2 cellular contexts compared by ENCODE assay signal in genomic region chr19:4580021-4580901, GRCh38.
TF ChIP-seq lines count a peak whose summit lies in the region.

No MANE protein-coding gene starts in this region.

TF ChIP-seq in HCT116, 20 proteins besides CTCF, POLR2A, EP300 and RAD21:
- TF ChIP-seq SP1 (IDR thresholded peaks at IDR 0.05; ENCODE audit: low read depth) (no peak), TCF7L2 (IDR thresholded peaks at IDR 0.05; ENCODE audit: borderline replicate concordance, extremely low read depth, insufficient read depth, insufficient read length) (no peak), EZH2 (IDR thresholded peaks at IDR 0.05) (no peak), EGR1 (IDR thresholded peaks at IDR 0.05; ENCODE audit: low read depth) (no peak), POLR2AphosphoS5 (IDR thresholded peaks at IDR 0.05; ENCODE audit: low read depth, low read length) (no peak), ZNF274 (IDR thresholded peaks at IDR 0.05; ENCODE audit: low read depth, low read length) (no peak), CEBPB (IDR thresholded peaks at IDR 0.05; ENCODE audit: low read depth) (no peak), JUND (IDR thresholded peaks at IDR 0.05) (no peak), ELF1 (IDR thresholded peaks at IDR 0.05; ENCODE audit: borderline replicate concordance, low read depth) (no peak), ZFX (IDR thresholded peaks at IDR 0.05) (no peak), SIN3A (IDR thresholded peaks at IDR 0.05; ENCODE audit: low read depth) (no peak), ZBTB33 (IDR thresholded peaks at IDR 0.05; ENCODE audit: extremely low read depth, insufficient replicate concordance, low read length) (no peak), YY1 (IDR thresholded peaks at IDR 0.05; ENCODE audit: extremely low read depth, insufficient replicate concordance, low read depth, low read length) (no peak), ATF3 (IDR thresholded peaks at IDR 0.05) (no peak)
TF ChIP-seq in HCT116: peak in this region for 0.

TF ChIP-seq in SK-N-SH, 30 proteins besides CTCF, POLR2A, EP300 and RAD21:
- TF ChIP-seq USF1 (IDR thresholded peaks at IDR 0.05; ENCODE audit: borderline replicate concordance, low read depth) (peak; percentile 72), SMC3 (IDR thresholded peaks at IDR 0.05; ENCODE audit: low read depth, low read length) (no peak), EZH2phosphoT487 (IDR thresholded peaks at IDR 0.05; ENCODE audit: borderline replicate concordance, low read depth) (peak; percentile 23; the same call in 1 of the 2 replicates)
TF ChIP-seq in SK-N-SH: peak in this region for 2.
